Comparison of ENCODE assay signal across 19 cellular contexts in genomic region chr1:110230381-110231199, GRCh38.
"Had no signal": no experiment of that assay in that cellular context is flagged by ENCODE, and none has a peak within 500 bp of the region (broad histone marks: within the 10 kb centered on the region; RNA-seq: fewer than 3 reads in every experiment).

No MANE protein-coding gene starts in this region.

- H3K27me3 ChIP-seq: neutrophil, thyroid gland had no signal

- ATAC-seq: lower lobe of right lung, natural killer cell, sciatic nerve had no signal

- H3K9me3 ChIP-seq: neutrophil, thyroid gland had no signal

- H3K4me3 ChIP-seq: lower lobe of right lung, smooth muscle cell, thyroid gland had no signal

- DNase-seq: activated CD4-positive, alpha-beta T cell treated with anti-CD3 and anti-CD28 coated beads, Interleukin-2, amount 10 ng/mL, durations not matched to agents 7 days and 5 days; activated naive CD4-positive, alpha-beta T cell; aorta; cortex of kidney; erythroblast; foreskin melanocyte; glutamatergic neuron; hippocampal formation; islet precursor cell; lower lobe of right lung; natural killer cell; stimulated activated CD4-positive, alpha-beta T cell treated with anti-CD3 and anti-CD28 coated beads, Interleukin-4, amount 100 ng/mL, for 1 hour; T-helper 1 cell; T1000; thyroid gland had no signal

- H3K36me3 ChIP-seq: neutrophil, thyroid gland had no signal

- H3K4me1 ChIP-seq: lower lobe of right lung, parathyroid adenoma, thyroid gland had no signal
